19 cellular contexts compared by ENCODE assay signal in the genomic region with DNA sequence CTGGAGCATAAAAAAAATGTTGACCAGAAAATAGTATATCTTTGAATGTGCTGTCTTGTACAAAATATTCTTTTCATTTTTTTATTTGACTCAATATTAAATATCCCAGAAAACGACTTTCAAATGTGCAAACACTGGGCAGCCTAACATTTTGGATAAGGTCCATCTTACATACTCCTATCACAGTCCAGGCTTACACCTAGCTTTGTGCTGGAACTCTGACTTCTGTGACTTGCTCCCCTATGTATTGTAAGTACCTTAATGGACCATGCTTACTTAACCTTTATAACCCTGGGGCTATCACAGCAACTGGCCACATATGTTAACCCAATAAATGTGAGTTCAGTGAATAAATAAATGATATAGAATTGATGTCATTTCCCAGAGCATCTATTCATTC. TPM values are rescaled to one million over a fixed set of nuclear protein-coding genes. Genes with fewer than 3 reads are reported as not detected.
"Had no signal": no experiment of that assay in that cellular context is flagged by ENCODE, and none has a peak within 500 bp of the region (broad histone marks: within the 10 kb centered on the region; RNA-seq: fewer than 3 reads in every experiment).

No MANE protein-coding gene starts in this region.

- H3K27ac ChIP-seq: brain microvascular endothelial cell, colonic mucosa had no signal

- DNase-seq: activated naive CD4-positive, alpha-beta T cell; aorta; central memory CD4-positive, alpha-beta T cell; colonic mucosa; erythroblast; foreskin melanocyte; hypothalamus; nephron progenitor cell; occipital lobe; stimulated activated CD4-positive, alpha-beta T cell treated with anti-CD3 and anti-CD28 coated beads, Interleukin-12 subunit alpha, Interleukin-12 subunit beta, amount 100 ng/mL, for 4 hours; stimulated activated naive CD4-positive, alpha-beta T cell treated with Interleukin-2 at 50 U/mL for 16 hours; trophoblast cell had no signal

- H3K9me3 Mint-ChIP-seq: T-helper 2 cell treated with Interferon-gamma antibody and Interleukin-4, amounts not matched to agents 5 μg/mL and 100 μg/mL, for 36 hours had no signal

- H3K9me3 ChIP-seq: colonic mucosa had no signal

- H3K4me3 Mint-ChIP-seq: activated CD4-positive, alpha-beta T cell treated with anti-CD3 and anti-CD28 coated beads for 36 hours; nephron progenitor cell; T-helper 2 cell treated with Interferon-gamma antibody and Interleukin-4, amounts not matched to agents 5 μg/mL and 100 μg/mL, for 36 hours; WTC11 had no signal

- H3K27ac Mint-ChIP-seq: activated CD4-positive, alpha-beta T cell treated with anti-CD3 and anti-CD28 coated beads for 36 hours; nephron progenitor cell; T-helper 2 cell treated with Interferon-gamma antibody and Interleukin-4, amounts not matched to agents 5 μg/mL and 100 μg/mL, for 36 hours; WTC11 had no signal

- H3K4me1 ChIP-seq: colonic mucosa had no signal

- H3K36me3 Mint-ChIP-seq: WTC11 had no signal

- H3K36me3 ChIP-seq: brain microvascular endothelial cell, colonic mucosa had no signal

- ATAC-seq: left lobe of liver, WTC11 had no signal

- H3K27me3 ChIP-seq: brain microvascular endothelial cell, colonic mucosa had no signal

- H3K4me1 Mint-ChIP-seq: nephron progenitor cell, WTC11 had no signal

- H3K4me3 ChIP-seq: colonic mucosa, lung had no signal

RNA-seq across cellular contexts. Expression of a gene that starts 44.9 kb away (rescaled TPM):
- total RNA-seq: left lobe of liver, occipital lobe, temporal lobe, WTC11 had no signal
- polyA plus RNA-seq: aorta had no signal
